ENCODE assay signal across 8 cellular contexts in genomic region chr13:43785166-43785680, GRCh38. TPM values are rescaled to one million over a fixed set of nuclear protein-coding genes. Genes with fewer than 3 reads are reported as not detected.
DNase-seq lines count a peak whose midpoint lies in the region; TF ChIP-seq lines count a peak whose summit lies in the region.

No MANE protein-coding gene starts in this region.

- POLR2A ChIA-PET in HEK293T (lab: Yijun Ruan, JAX) = no interaction called here

- H3K4me3 Mint-ChIP-seq in IgD-negative memory B cell (peak overlapping the region; percentile 34 to 85 (median 60)), nephron (peak overlapping the region; percentile 96 to 97 (median 96))

- H3K4me1 Mint-ChIP-seq in IgD-negative memory B cell (peaks cover 7 to 13% (median 11%) of the 10 kb centered on the region in 3 donors), nephron (peaks cover 13% of the 10 kb centered on the region)

- intact Hi-C loops in dorsolateral prefrontal cortex (cut with DNase I) = loop anchor here (5.0 to 10.0 kb wide), 5 partner anchors 92 to 698 kb away; partner anchors contain the start of genes CCDC122 (in 1 of the 2) and LACC1 (in 1 of the 2)

- H3K4me3 ChIP-seq in AG10803 (ENCODE audit: low read length) (peak overlapping the region; percentile 70), dorsolateral prefrontal cortex (peak overlapping the region; percentile 26 to 94 (median 85))

- TF ChIP-seq CTCF in AG10803 (conservative IDR thresholded peaks at IDR 0.05; ENCODE audit: low read length) (no peak), dorsolateral prefrontal cortex (IDR thresholded peaks at IDR 0.05 in 54 of 56, conservative IDR thresholded peaks at IDR 0.05 in 2 of 56; ENCODE audit: low read depth in 1 of 56, partially characterized antibody in 56 of 56) (peak in 2 of 56 donors; percentile 1 to 11), nephron (IDR thresholded peaks at IDR 0.05; ENCODE audit: unreplicated experiment in 3 of 3) (no peak)

- H3K36me3 Mint-ChIP-seq in IgD-negative memory B cell (peaks cover 1% of the 10 kb centered on the region), nephron (ENCODE audit: low read depth) (no peaks in the 10 kb centered on the region)

- peak overlapping the region in 1 of 3 donors; percentile 18 for H3K27ac Mint-ChIP-seq in IgD-negative memory B cell
- peak overlapping the region in 1 of 3 experiments; percentile 3 for H3K27ac Mint-ChIP-seq in nephron

- CTCF ChIA-PET in HEK293T (lab: Yijun Ruan, JAX) = no interaction called here

- H3K27ac ChIP-seq in dorsolateral prefrontal cortex = peak overlapping the region in 57 of 59 donors; percentile 17 to 97 (median 91)

- H3K27me3 Mint-ChIP-seq in IgD-negative memory B cell (peaks cover 29% of the 10 kb centered on the region), nephron (ENCODE audit: low read depth) (peaks cover 10% of the 10 kb centered on the region)

- H3K9me3 Mint-ChIP-seq in IgD-negative memory B cell (no peaks in the 10 kb centered on the region), nephron (no peaks in the 10 kb centered on the region)

- no peak for DNase-seq in AG10803 (ENCODE audit: low read depth)
- no peak for DNase-seq in dorsolateral prefrontal cortex
- no peak for DNase-seq in NCI-H2196 treated with DMSO at 0.1 percent for 48 hours (lab: John Stamatoyannopoulos, UW; ENCODE audit: unreplicated experiment)
- no peak for DNase-seq in RKO (ENCODE audit: low spot score)
- DNase-seq in HEK293T (ENCODE audit: extremely low spot score) = no peak
- no peak for DNase-seq in NCI-H1436 treated with DMSO at 0.1 percent for 48 hours (lab: John Stamatoyannopoulos, UW)

- no peaks in the 10 kb centered on the region for H3K27me3 ChIP-seq in dorsolateral prefrontal cortex

TF ChIP-seq in HEK293T, 16 proteins besides CTCF, POLR2A, EP300 and RAD21:
- TF ChIP-seq SP1 (IDR thresholded peaks at IDR 0.05) = no peak
- no peak for TF ChIP-seq PKNOX1 (IDR thresholded peaks at IDR 0.05)
- TF ChIP-seq FOXK2 (IDR thresholded peaks at IDR 0.05) = no peak
- TF ChIP-seq NFRKB (IDR thresholded peaks at IDR 0.05) = no peak
- no peak for TF ChIP-seq ELF4 (IDR thresholded peaks at IDR 0.05)
TF ChIP-seq in HEK293T: peak in this region for 0.

RNA-seq across cellular contexts. Expression of gene ENOX1, which starts 1.5 kb away (rescaled TPM):
- polyA plus RNA-seq in IgD-negative memory B cell = not detected
- total RNA-seq in dorsolateral prefrontal cortex = 10 to 100 TPM; 13.5 to 35.9 (median 25.1) TPM
